1 cellular context compared by ENCODE assay signal in the genomic region with DNA sequence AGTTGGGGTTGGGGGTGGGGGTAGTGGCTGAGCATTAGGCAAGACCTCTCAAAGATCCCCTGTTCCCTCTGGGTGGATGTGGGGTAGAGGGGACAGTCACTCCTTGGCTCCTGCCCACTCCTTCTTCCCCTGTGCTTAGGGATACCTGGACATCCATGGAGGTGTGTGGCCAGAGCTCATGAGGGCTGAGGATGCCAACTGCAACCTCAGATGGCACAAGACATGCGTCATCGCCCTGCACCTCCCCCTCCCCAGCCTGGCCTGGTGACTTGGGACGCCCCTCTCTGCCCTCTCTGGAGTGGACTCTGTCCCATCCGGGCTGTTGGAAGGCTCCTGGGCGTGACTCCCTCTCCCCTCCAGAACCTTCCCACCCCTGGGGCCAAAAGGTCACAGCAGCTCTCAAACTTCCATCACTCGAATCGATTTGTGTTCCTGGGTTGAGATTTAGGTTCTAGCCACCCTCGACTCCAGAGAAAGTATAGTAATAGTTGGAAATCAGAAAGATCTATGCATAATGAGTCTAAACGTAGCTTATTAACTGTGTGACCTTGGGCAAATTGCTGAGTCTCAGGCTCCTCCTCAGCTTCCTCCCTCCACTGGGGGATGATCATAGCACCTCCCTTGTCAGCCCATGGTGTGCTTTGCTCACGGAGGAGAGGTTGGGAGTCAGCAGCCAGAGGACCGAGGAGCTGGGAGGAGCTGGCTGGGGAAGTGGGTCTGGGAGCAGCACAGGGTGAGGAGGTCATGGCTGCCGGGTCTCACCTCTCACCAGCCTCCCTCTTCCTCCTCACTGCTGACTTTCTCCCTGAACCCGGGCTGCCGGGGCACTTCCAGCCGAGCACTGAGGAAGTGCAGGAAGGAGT.
A peak's percentile ranks its signal among the peaks of the same experiment; 100 is the strongest.
TF ChIP-seq lines count a peak whose summit lies in the region.

No MANE protein-coding gene starts in this region.

TF ChIP-seq in K562, 482 proteins besides CTCF, POLR2A, EP300 and RAD21 (continued from another document and continues in another):
- TF ChIP-seq E2F5 (CRISPR knock-in tag; IDR thresholded peaks at IDR 0.05), result no peak
- no peak for TF ChIP-seq ZNF586 (CRISPR knock-in tag; conservative IDR thresholded peaks at IDR 0.05)
- TF ChIP-seq RBM14 (IDR thresholded peaks at IDR 0.05; ENCODE audit: borderline replicate concordance, insufficient read depth, low read depth, low read length), result no peak
- peak in 1 of 2 experiments; percentile 52; a peak in 2 of 4 replicates for TF ChIP-seq KDM1A (IDR thresholded peaks at IDR 0.05)
- no peak for TF ChIP-seq KHSRP (IDR thresholded peaks at IDR 0.05)
- no peak for TF ChIP-seq ZC3H11A (IDR thresholded peaks at IDR 0.05; ENCODE audit: low read depth, low read length)
- TF ChIP-seq MEF2D (tag; conservative IDR thresholded peaks at IDR 0.05; ENCODE audit: low read depth), result 0 out of 2 replicates have a peak, but pooled peaks have one; percentile 28
- TF ChIP-seq, protein P1, sequence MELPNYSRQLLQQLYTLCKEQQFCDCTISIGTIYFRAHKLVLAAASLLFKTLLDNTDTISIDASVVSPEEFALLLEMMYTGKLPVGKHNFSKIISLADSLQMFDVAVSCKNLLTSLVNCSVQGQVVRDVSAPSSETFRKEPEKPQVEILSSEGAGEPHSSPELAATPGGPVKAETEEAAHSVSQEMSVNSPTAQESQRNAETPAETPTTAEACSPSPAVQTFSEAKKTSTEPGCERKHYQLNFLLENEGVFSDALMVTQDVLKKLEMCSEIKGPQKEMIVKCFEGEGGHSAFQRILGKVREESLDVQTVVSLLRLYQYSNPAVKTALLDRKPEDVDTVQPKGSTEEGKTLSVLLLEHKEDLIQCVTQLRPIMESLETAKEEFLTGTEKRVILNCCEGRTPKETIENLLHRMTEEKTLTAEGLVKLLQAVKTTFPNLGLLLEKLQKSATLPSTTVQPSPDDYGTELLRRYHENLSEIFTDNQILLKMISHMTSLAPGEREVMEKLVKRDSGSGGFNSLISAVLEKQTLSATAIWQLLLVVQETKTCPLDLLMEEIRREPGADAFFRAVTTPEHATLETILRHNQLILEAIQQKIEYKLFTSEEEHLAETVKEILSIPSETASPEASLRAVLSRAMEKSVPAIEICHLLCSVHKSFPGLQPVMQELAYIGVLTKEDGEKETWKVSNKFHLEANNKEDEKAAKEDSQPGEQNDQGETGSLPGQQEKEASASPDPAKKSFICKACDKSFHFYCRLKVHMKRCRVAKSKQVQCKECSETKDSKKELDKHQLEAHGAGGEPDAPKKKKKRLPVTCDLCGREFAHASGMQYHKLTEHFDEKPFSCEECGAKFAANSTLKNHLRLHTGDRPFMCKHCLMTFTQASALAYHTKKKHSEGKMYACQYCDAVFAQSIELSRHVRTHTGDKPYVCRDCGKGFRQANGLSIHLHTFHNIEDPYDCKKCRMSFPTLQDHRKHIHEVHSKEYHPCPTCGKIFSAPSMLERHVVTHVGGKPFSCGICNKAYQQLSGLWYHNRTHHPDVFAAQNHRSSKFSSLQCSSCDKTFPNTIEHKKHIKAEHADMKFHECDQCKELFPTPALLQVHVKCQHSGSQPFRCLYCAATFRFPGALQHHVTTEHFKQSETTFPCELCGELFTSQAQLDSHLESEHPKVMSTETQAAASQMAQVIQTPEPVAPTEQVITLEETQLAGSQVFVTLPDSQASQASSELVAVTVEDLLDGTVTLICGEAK (IDR thresholded peaks at IDR 0.05), result no peak
- TF ChIP-seq, protein P1 (CRISPR knock-in tag; IDR thresholded peaks at IDR 0.05), result no peak
- no peak for TF ChIP-seq BMI1 (IDR thresholded peaks at IDR 0.05; ENCODE audit: low read length)
- TF ChIP-seq FOXA3 (CRISPR knock-in tag; conservative IDR thresholded peaks at IDR 0.05 in 1 of 2, IDR thresholded peaks at IDR 0.05 in 1 of 2), result 0 out of 4 replicates have a peak, but pooled peaks of 1 of the 2 experiments have one; percentile 40
- TF ChIP-seq ZNF778 (CRISPR knock-in tag; IDR thresholded peaks at IDR 0.05), result no peak
- no peak for TF ChIP-seq ZNF134 (CRISPR knock-in tag; conservative IDR thresholded peaks at IDR 0.05)
- TF ChIP-seq LARP7 (IDR thresholded peaks at IDR 0.05), result no peak
- TF ChIP-seq ZFX (CRISPR knock-in tag; IDR thresholded peaks at IDR 0.05), result no peak
- TF ChIP-seq, protein P2, sequence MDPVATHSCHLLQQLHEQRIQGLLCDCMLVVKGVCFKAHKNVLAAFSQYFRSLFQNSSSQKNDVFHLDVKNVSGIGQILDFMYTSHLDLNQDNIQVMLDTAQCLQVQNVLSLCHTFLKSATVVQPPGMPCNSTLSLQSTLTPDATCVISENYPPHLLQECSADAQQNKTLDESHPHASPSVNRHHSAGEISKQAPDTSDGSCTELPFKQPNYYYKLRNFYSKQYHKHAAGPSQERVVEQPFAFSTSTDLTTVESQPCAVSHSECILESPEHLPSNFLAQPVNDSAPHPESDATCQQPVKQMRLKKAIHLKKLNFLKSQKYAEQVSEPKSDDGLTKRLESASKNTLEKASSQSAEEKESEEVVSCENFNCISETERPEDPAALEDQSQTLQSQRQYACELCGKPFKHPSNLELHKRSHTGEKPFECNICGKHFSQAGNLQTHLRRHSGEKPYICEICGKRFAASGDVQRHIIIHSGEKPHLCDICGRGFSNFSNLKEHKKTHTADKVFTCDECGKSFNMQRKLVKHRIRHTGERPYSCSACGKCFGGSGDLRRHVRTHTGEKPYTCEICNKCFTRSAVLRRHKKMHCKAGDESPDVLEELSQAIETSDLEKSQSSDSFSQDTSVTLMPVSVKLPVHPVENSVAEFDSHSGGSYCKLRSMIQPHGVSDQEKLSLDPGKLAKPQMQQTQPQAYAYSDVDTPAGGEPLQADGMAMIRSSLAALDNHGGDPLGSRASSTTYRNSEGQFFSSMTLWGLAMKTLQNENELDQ (CRISPR knock-in tag; IDR thresholded peaks at IDR 0.05; ENCODE audit: borderline replicate concordance), result no peak
- TF ChIP-seq ZBTB11 (CRISPR knock-in tag; IDR thresholded peaks at IDR 0.05), result no peak
- TF ChIP-seq, protein P3, sequence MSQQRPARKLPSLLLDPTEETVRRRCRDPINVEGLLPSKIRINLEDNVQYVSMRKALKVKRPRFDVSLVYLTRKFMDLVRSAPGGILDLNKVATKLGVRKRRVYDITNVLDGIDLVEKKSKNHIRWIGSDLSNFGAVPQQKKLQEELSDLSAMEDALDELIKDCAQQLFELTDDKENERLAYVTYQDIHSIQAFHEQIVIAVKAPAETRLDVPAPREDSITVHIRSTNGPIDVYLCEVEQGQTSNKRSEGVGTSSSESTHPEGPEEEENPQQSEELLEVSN (IDR thresholded peaks at IDR 0.05; ENCODE audit: borderline replicate concordance in 1 of 2, extremely low read depth in 1 of 2, insufficient read depth in 1 of 2, insufficient read length in 1 of 2, low read depth in 1 of 2, low read length in 1 of 2, poor library complexity in 1 of 2, severe bottlenecking in 1 of 2), result no peak
- TF ChIP-seq CBX1 (IDR thresholded peaks at IDR 0.05; ENCODE audit: low read depth), result no peak
- TF ChIP-seq, protein P4, sequence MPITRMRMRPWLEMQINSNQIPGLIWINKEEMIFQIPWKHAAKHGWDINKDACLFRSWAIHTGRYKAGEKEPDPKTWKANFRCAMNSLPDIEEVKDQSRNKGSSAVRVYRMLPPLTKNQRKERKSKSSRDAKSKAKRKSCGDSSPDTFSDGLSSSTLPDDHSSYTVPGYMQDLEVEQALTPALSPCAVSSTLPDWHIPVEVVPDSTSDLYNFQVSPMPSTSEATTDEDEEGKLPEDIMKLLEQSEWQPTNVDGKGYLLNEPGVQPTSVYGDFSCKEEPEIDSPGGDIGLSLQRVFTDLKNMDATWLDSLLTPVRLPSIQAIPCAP (CRISPR knock-in tag; IDR thresholded peaks at IDR 0.05; ENCODE audit: borderline replicate concordance), result no peak
- TF ChIP-seq, protein P5, sequence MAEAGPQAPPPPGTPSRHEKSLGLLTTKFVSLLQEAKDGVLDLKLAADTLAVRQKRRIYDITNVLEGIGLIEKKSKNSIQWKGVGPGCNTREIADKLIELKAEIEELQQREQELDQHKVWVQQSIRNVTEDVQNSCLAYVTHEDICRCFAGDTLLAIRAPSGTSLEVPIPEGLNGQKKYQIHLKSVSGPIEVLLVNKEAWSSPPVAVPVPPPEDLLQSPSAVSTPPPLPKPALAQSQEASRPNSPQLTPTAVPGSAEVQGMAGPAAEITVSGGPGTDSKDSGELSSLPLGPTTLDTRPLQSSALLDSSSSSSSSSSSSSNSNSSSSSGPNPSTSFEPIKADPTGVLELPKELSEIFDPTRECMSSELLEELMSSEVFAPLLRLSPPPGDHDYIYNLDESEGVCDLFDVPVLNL (CRISPR knock-in tag; IDR thresholded peaks at IDR 0.05; ENCODE audit: low read depth), result no peak
- peak; percentile 34; the same call in 1 of the 2 replicates for TF ChIP-seq NR2C2 (CRISPR knock-in tag; IDR thresholded peaks at IDR 0.05)
- peak; percentile 85 for TF ChIP-seq NR2C2 (tag; IDR thresholded peaks at IDR 0.05)
- TF ChIP-seq KLF16 (IDR thresholded peaks at IDR 0.05), result no peak
- TF ChIP-seq ZNF77 (CRISPR knock-in tag; IDR thresholded peaks at IDR 0.05), result no peak
- no peak for TF ChIP-seq ETS2 (tag; IDR thresholded peaks at IDR 0.05; ENCODE audit: borderline replicate concordance, poor library complexity, severe bottlenecking)
- TF ChIP-seq MED1 (CRISPR knock-in tag; IDR thresholded peaks at IDR 0.05; ENCODE audit: borderline replicate concordance), result no peak
- no peak for TF ChIP-seq HNRNPLL (IDR thresholded peaks at IDR 0.05; ENCODE audit: low read depth, low read length, poor library complexity, severe bottlenecking)
- TF ChIP-seq ZEB2 (IDR thresholded peaks at IDR 0.05), result no peak
- TF ChIP-seq NFYB (IDR thresholded peaks at IDR 0.05; ENCODE audit: extremely low read depth, insufficient read length), result no peak
- no peak for TF ChIP-seq ZNF146 (CRISPR knock-in tag; IDR thresholded peaks at IDR 0.05; ENCODE audit: unreplicated experiment)
- TF ChIP-seq POLR3G (IDR thresholded peaks at IDR 0.05; ENCODE audit: extremely low read depth, insufficient read length, insufficient replicate concordance), result no peak
- TF ChIP-seq PRMT5 (CRISPR knock-in tag; IDR thresholded peaks at IDR 0.05), result no peak
